10 cellular contexts compared by ENCODE assay signal in the genomic region with DNA sequence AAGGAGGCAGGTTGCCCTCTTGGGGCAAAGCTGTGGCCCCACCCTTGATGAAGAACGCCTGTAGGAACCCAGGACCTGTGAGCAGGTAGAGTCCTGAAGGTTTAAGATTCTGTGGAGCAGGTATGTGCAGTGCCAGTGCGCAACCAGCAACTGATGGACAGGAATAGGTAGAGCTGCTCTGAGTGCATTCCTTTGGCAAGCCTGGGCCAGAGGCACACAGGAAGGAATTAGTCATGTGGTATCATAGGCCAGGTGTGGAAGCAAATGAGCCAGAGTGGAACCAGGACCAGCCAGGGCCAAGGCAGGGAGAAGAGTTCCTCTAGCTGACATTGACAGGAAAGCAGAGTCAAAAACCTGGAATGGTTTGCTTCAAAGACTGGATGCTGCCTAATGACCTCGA. TPM values are rescaled to one million over a fixed set of nuclear protein-coding genes. Genes with fewer than 3 reads are reported as not detected.
DNase-seq lines count a peak whose midpoint lies in the region; ATAC-seq, FAIRE-seq and TF ChIP-seq lines count a peak whose summit lies in the region.
"Had no signal": no experiment of that assay in that cellular context is flagged by ENCODE, and none has a peak within 500 bp of the region (broad histone marks: within the 10 kb centered on the region; RNA-seq: fewer than 3 reads in every experiment).

No MANE protein-coding gene starts in this region.

- CTCF ChIA-PET in WTC11 (lab: Charles Lee): no interaction called here

- peaks cover 23% of the 10 kb centered on the region for H3K36me3 Mint-ChIP-seq in WTC11

- DNase-seq in stimulated activated CD4-positive, alpha-beta T cell treated with anti-CD3 and anti-CD28 coated beads, Interleukin-15, amount 100 ng/mL, for 24 hours: peak; percentile 11
- DNase-seq in stimulated activated CD4-positive, alpha-beta T cell treated with anti-CD3 and anti-CD28 coated beads, Interleukin-12 subunit alpha, Interleukin-12 subunit beta, amount 100 ng/mL, for 4 hours: no peak
- no peak for DNase-seq in WTC11 (ENCODE audit: low spot score)
- DNase-seq in ureter (ENCODE audit: low spot score): peak; percentile 54
- DNase-seq in frontal cortex (ENCODE audit: low spot score in 2 of 2): no peak
- DNase-seq in NCI-H146 (lab: John Stamatoyannopoulos, UW): no peak
- DNase-seq in activated gamma-delta T cell treated with Interleukin-2 at 50 U/mL for 16 hours: no peak

- TF ChIP-seq CTCF in WTC11 (IDR thresholded peaks at IDR 0.05): no peak

- H3K4me1 Mint-ChIP-seq in WTC11: peaks cover 30% of the 10 kb centered on the region

- H3K27me3 Mint-ChIP-seq in WTC11 (ENCODE audit: low read depth): 0 out of 2 replicates have a peak, but pooled peaks cover 3% of the 10 kb centered on the region

- no peak for FAIRE-seq in frontal cortex (lab: Jason Lieb, UNC)
- FAIRE-seq: endothelial cell of umbilical vein had no signal

- peak overlapping the region; percentile 9; the same call in 1 of the 2 replicates for H3K4me3 ChIP-seq in iPS-18c (ENCODE audit: insufficient read depth, low read depth, low read length)

- peak overlapping the region; percentile 18; the same call in 1 of the 2 replicates for H3K4me3 Mint-ChIP-seq in WTC11

- POLR2A ChIA-PET in WTC11 (lab: Charles Lee): no interaction called here

- no peaks in the 10 kb centered on the region for H3K9me3 Mint-ChIP-seq in WTC11

- H3K27ac Mint-ChIP-seq in WTC11: no peak overlapping the region

- ATAC-seq in WTC11: no peak

- no peaks in the 10 kb centered on the region for H3K9me3 ChIP-seq in iPS-18c (ENCODE audit: control insufficient read depth, insufficient read depth, low read length)

TF ChIP-seq in WTC11, 78 proteins besides CTCF, POLR2A, EP300 and RAD21:
- TF ChIP-seq ZNF423 (CRISPR knock-in tag; IDR thresholded peaks at IDR 0.05): no peak
- TF ChIP-seq NFYB (CRISPR knock-in tag; conservative IDR thresholded peaks at IDR 0.05; ENCODE audit: low read depth): no peak
- no peak for TF ChIP-seq SP1 (CRISPR knock-in tag; conservative IDR thresholded peaks at IDR 0.05)
- TF ChIP-seq, protein P1, sequence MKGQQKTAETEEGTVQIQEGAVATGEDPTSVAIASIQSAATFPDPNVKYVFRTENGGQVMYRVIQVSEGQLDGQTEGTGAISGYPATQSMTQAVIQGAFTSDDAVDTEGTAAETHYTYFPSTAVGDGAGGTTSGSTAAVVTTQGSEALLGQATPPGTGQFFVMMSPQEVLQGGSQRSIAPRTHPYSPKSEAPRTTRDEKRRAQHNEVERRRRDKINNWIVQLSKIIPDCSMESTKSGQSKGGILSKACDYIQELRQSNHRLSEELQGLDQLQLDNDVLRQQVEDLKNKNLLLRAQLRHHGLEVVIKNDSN (CRISPR knock-in tag; IDR thresholded peaks at IDR 0.05): no peak
- no peak for TF ChIP-seq ZNF396 (CRISPR knock-in tag; IDR thresholded peaks at IDR 0.05; ENCODE audit: borderline replicate concordance)
- TF ChIP-seq, protein P2, sequence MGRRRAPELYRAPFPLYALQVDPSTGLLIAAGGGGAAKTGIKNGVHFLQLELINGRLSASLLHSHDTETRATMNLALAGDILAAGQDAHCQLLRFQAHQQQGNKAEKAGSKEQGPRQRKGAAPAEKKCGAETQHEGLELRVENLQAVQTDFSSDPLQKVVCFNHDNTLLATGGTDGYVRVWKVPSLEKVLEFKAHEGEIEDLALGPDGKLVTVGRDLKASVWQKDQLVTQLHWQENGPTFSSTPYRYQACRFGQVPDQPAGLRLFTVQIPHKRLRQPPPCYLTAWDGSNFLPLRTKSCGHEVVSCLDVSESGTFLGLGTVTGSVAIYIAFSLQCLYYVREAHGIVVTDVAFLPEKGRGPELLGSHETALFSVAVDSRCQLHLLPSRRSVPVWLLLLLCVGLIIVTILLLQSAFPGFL (CRISPR knock-in tag; IDR thresholded peaks at IDR 0.05; ENCODE audit: borderline replicate concordance): no peak
- TF ChIP-seq KAT7 (CRISPR knock-in tag; IDR thresholded peaks at IDR 0.05; ENCODE audit: borderline replicate concordance): no peak
- TF ChIP-seq NR1H2 (CRISPR knock-in tag; IDR thresholded peaks at IDR 0.05): no peak
- no peak for TF ChIP-seq E2F1 (CRISPR knock-in tag; IDR thresholded peaks at IDR 0.05)
- TF ChIP-seq ZBTB43 (CRISPR knock-in tag; IDR thresholded peaks at IDR 0.05): no peak
- TF ChIP-seq ZNF263 (CRISPR knock-in tag; IDR thresholded peaks at IDR 0.05; ENCODE audit: low read depth): no peak
- TF ChIP-seq NFATC4 (CRISPR knock-in tag; IDR thresholded peaks at IDR 0.05): no peak
TF ChIP-seq in WTC11: peak in this region for 0.

RNA-seq across cellular contexts. Expression of gene KHDC1, which starts 1.4 kb away (rescaled TPM):
- total RNA-seq in WTC11 (2021): 7.3 to 8.9 TPM (median 7.7 TPM) in 3 replicates
- total RNA-seq in ureter: 1.5 TPM
- total RNA-seq in frontal cortex: 2.9 TPM

RNA-seq across cellular contexts. Expression of gene KHDC1L, which starts 39.1 kb away (rescaled TPM):
- total RNA-seq in WTC11 (2021) (0.28 TPM in 1 of 3 replicates, not detected in the others), ureter (not detected), frontal cortex (1.2 TPM)
- total RNA-seq: endothelial cell of umbilical vein, kidney epithelial cell had no signal

Comparison
In these comparisons a context has a peak if more than half of its experiments do, and no peak if none do; other contexts are left out.
1. DNase-seq: peak in stimulated activated CD4-positive, alpha-beta T cell treated with anti-CD3 and anti-CD28 coated beads, Interleukin-15, amount 100 ng/mL, for 24 hours (single experiment) and ureter (single experiment); none in stimulated activated CD4-positive, alpha-beta T cell treated with anti-CD3 and anti-CD28 coated beads, Interleukin-12 subunit alpha, Interleukin-12 subunit beta, amount 100 ng/mL, for 4 hours (single experiment), WTC11 (single experiment), frontal cortex (0 of 2), NCI-H146 (single experiment) and activated gamma-delta T cell treated with Interleukin-2 at 50 U/mL for 16 hours (single experiment).